ENCODE assay signal across 22 cellular contexts in the genomic region with DNA sequence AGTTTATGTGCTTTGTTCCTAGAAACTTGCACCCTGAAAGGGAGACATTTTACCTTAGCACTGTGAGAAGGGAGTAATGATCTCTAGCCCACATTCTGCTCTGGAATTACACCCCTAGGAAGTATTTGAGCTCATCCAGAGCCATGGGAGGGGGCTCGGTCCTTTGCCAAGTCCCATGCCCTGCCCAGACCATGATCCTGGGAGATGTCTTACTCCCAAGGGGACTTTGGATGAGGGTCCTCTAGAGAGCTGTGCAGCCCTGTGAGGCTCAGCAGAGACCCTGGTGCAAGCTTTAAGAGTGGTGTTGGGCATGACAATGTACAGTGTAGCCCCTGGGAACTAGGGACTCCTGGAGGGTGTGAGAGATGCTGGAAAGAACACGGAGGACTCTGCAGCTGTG.
"Had no signal": no experiment of that assay in that cellular context is flagged by ENCODE, and none has a peak within 500 bp of the region (broad histone marks: within the 10 kb centered on the region; RNA-seq: fewer than 3 reads in every experiment).

No MANE protein-coding gene starts in this region.

- H3K4me3 ChIP-seq: K562 had no signal

- H3K27me3 Mint-ChIP-seq: IgD-negative memory B cell had no signal

- H3K4me1 Mint-ChIP-seq: IgD-negative memory B cell had no signal

- H3K4me3 Mint-ChIP-seq: IgD-negative memory B cell had no signal

- H3K27ac ChIP-seq: KMS-11, RWPE1 had no signal

- DNase-seq: Kasumi-1, MM.1S, NCI-H1092 treated with DMSO at 0.1 percent for 48 hours, NCI-H1436, NCI-H187, NCI-H2029, NCI-H2081 treated with DMSO at 0.1 percent for 48 hours, NCI-H2171, NCI-H226, NCI-H446, NCI-H510A, NCI-H524 treated with DMSO at 0.1 percent for 48 hours, NCI-H69, NCI-H774, PC-3, SHP77, SK-N-SH had no signal

- ATAC-seq: K562, Panc1, PC-3 had no signal

- H3K9me3 ChIP-seq: SK-N-SH had no signal
